ENCODE assay signal across 12 cellular contexts in the genomic region with DNA sequence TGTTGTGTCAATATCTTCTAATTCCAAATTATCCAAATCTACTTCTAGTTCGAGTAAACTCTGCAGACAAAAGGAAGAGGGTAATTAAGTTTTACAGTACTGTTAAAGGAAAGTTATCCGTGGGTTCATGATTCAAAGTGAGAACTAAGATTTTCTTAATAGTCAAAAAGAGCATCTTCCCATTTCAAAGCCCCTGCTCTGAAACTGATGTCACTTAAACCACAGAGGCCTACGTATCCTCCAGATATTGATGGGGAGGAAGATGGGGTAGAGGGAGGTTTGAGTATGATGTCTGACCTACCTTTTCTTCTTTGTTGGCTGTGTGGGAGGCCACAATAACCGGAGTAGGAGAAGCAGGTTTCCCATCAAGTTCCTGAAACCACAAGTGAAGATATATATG. TPM values are rescaled to one million over a fixed set of nuclear protein-coding genes. Genes with fewer than 3 reads are reported as not detected.
DNase-seq lines count a peak whose midpoint lies in the region; ATAC-seq lines count a peak whose summit lies in the region.
"Had no signal": no experiment of that assay in that cellular context is flagged by ENCODE, and none has a peak within 500 bp of the region (broad histone marks: within the 10 kb centered on the region; RNA-seq: fewer than 3 reads in every experiment).

No MANE protein-coding gene starts in this region.

- no peaks in the 10 kb centered on the region for H3K9me3 Mint-ChIP-seq in activated naive CD8-positive, alpha-beta T cell treated with anti-CD3 and anti-CD28 coated beads, Interleukin-2, amount 10 ng/mL, durations not matched to agents 7 days and 5 days
- H3K9me3 Mint-ChIP-seq: T-helper 1 cell treated with Interleukin-12 subunit alpha and Interleukin-12 subunit beta and Interleukin-4 antibody, amounts not matched to agents 30 μg/mL and 1 μg/mL, for 36 hours had no signal

- H3K4me3 Mint-ChIP-seq in activated naive CD8-positive, alpha-beta T cell treated with anti-CD3 and anti-CD28 coated beads, Interleukin-2, amount 10 ng/mL, durations not matched to agents 7 days and 5 days: no peak overlapping the region
- H3K4me3 Mint-ChIP-seq: T-helper 1 cell treated with Interleukin-12 subunit alpha and Interleukin-12 subunit beta and Interleukin-4 antibody, amounts not matched to agents 30 μg/mL and 1 μg/mL, for 36 hours had no signal

- POLR2A ChIA-PET in activated naive CD8-positive, alpha-beta T cell treated with anti-CD3 and anti-CD28 coated beads, Interleukin-2, amount 10 ng/mL, durations not matched to agents 7 days and 5 days (lab: Charles Lee): no interaction called here

- H3K4me1 Mint-ChIP-seq in activated naive CD8-positive, alpha-beta T cell treated with anti-CD3 and anti-CD28 coated beads, Interleukin-2, amount 10 ng/mL, durations not matched to agents 7 days and 5 days: peaks cover 22% of the 10 kb centered on the region

- no peaks in the 10 kb centered on the region for H3K27me3 Mint-ChIP-seq in activated naive CD8-positive, alpha-beta T cell treated with anti-CD3 and anti-CD28 coated beads, Interleukin-2, amount 10 ng/mL, durations not matched to agents 7 days and 5 days

- peak overlapping the region; percentile 65 for H3K27ac Mint-ChIP-seq in activated naive CD8-positive, alpha-beta T cell treated with anti-CD3 and anti-CD28 coated beads, Interleukin-2, amount 10 ng/mL, durations not matched to agents 7 days and 5 days
- H3K27ac Mint-ChIP-seq: T-helper 1 cell treated with Interleukin-12 subunit alpha and Interleukin-12 subunit beta and Interleukin-4 antibody, amounts not matched to agents 30 μg/mL and 1 μg/mL, for 36 hours had no signal

- H3K36me3 Mint-ChIP-seq in activated naive CD8-positive, alpha-beta T cell treated with anti-CD3 and anti-CD28 coated beads, Interleukin-2, amount 10 ng/mL, durations not matched to agents 7 days and 5 days: peaks cover 33% of the 10 kb centered on the region

- ATAC-seq in HG02610 (IDR thresholded peaks at IDR 0.05; ENCODE audit: unreplicated experiment): peak; percentile 93
- ATAC-seq in activated naive CD8-positive, alpha-beta T cell treated with anti-CD3 and anti-CD28 coated beads, Interleukin-2, amount 10 ng/mL, durations not matched to agents 7 days and 5 days (ENCODE audit: low read depth): peak; percentile 59
- ATAC-seq in GM18517 (IDR thresholded peaks at IDR 0.05; ENCODE audit: unreplicated experiment): no peak

- DNase-seq in stimulated activated CD4-positive, alpha-beta T cell treated with anti-CD3 and anti-CD28 coated beads, Interleukin-4, amount 100 ng/mL, for 24 hours: peak; percentile 22
- no peak for DNase-seq in stimulated activated CD4-positive, alpha-beta T cell treated with anti-CD3 and anti-CD28 coated beads, Interleukin-2, amount 100 ng/mL, for 24 hours
- no peak for DNase-seq in activated naive CD8-positive, alpha-beta T cell treated with anti-CD3 and anti-CD28 coated beads, Interleukin-2, amount 10 ng/mL, durations not matched to agents 7 days and 5 days
- no peak for DNase-seq in GDM1 (lab: John Stamatoyannopoulos, UW)
- no peak for DNase-seq in DMS 273 treated with DMSO at 0.1 percent for 48 hours (lab: John Stamatoyannopoulos, UW)
- no peak for DNase-seq in medulla oblongata (ENCODE audit: extremely low spot score)
- DNase-seq: foreskin fibroblast; NCI-H510A; stimulated activated naive CD4-positive, alpha-beta T cell treated with Interleukin-2 at 50 U/mL for 16 hours had no signal

RNA-seq across cellular contexts. Expression of gene MRPS22, which starts 14.1 kb away (rescaled TPM):
- total RNA-seq in activated naive CD8-positive, alpha-beta T cell treated with anti-CD3 and anti-CD28 coated beads, Interleukin-2, amount 10 ng/mL, durations not matched to agents 7 days and 5 days: 10 to 100 TPM; 38.2 to 39.3 TPM

RNA-seq across cellular contexts. Expression of gene COPB2, which starts 31.5 kb away (rescaled TPM):
- 10 to 100 TPM; 83.0 to 86.9 TPM for total RNA-seq in activated naive CD8-positive, alpha-beta T cell treated with anti-CD3 and anti-CD28 coated beads, Interleukin-2, amount 10 ng/mL, durations not matched to agents 7 days and 5 days
